8 cellular contexts compared by ENCODE assay signal in the genomic region with DNA sequence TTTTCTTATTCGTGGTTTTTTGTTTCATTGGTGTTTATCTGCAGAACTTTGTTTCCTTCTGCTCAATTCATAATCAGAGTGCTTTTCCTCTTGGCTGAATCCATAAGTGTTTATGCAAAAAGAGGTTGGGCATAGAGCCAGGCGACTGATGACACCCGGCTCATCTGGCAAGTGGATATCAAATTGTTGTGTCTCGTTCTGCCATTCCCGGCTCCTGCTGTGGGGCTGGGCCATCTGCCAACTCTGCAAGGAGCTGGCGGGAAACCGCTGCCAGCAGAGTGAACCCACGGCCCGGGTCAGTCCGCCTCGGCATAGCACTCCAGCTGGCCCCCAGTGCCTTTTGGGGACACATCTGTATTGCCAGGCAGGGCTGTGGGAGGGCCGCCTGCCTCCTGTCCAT.
DNase-seq lines count a peak whose midpoint lies in the region; FAIRE-seq and TF ChIP-seq lines count a peak whose summit lies in the region.
"Not testable (repeated sequence)": the region's sequence is repeated elsewhere in the genome, so short reads cannot be mapped to it uniquely, and the experiment has no call there.

No MANE protein-coding gene starts in this region.

- peak overlapping the region in 1 of 2 donors; percentile 24 for H3K27ac ChIP-seq in small intestine (ENCODE audit: low read depth in 1 of 2, low read length in 1 of 2)

- H3K4me3 ChIP-seq in cardiac fibroblast (replicated peaks in 1 of 2; ENCODE audit: low read depth in 2 of 2, low read length in 2 of 2); small intestine (ENCODE audit: low read depth in 1 of 2, low read length in 2 of 2): not testable (repeated sequence)

- intact Hi-C loops in cardiac septum (cut with DNase I): not testable (repeated sequence)

- not testable (repeated sequence) for H3K4me1 ChIP-seq in small intestine (ENCODE audit: control insufficient read depth in 2 of 2, insufficient read depth in 1 of 2, low read depth in 1 of 2, low read length in 1 of 2)

- H3K27me3 ChIP-seq in small intestine (ENCODE audit: control insufficient read depth in 2 of 2, insufficient read depth in 2 of 2, low read length in 2 of 2): not testable (repeated sequence)

- not testable (repeated sequence) for FAIRE-seq in small intestine (lab: Jason Lieb, UNC)

- not testable (repeated sequence) for H3K9me3 ChIP-seq in small intestine (ENCODE audit: control insufficient read depth, low read depth)

- WGBS in small intestine, 3 donors: 57 to 74% (median 63%) methylated on average over 12 of the region's 12 CpGs

- DNase-seq in AG08396 (ENCODE audit: low spot score): peak; percentile 18
- DNase-seq in HCEC 1CT: peak; percentile 23
- peak; percentile 98 for DNase-seq in NCI-H2029 (lab: John Stamatoyannopoulos, UW)
- DNase-seq in NCI-H774 (lab: John Stamatoyannopoulos, UW): peak; percentile 22
- peak; percentile 43 to 92 for DNase-seq in cardiac fibroblast (ENCODE audit: low read depth in 2 of 2)
- DNase-seq in cardiac septum (ENCODE audit: low spot score): peak; percentile 83
- DNase-seq in midbrain (lab: John Stamatoyannopoulos, UW): peak; percentile 35
- peak; percentile 9 for DNase-seq in small intestine

- H3K36me3 ChIP-seq in small intestine (ENCODE audit: control insufficient read depth in 2 of 2, insufficient read depth in 2 of 2, low read length in 2 of 2): not testable (repeated sequence)

- not testable (repeated sequence) for TF ChIP-seq CTCF in cardiac fibroblast (IDR thresholded peaks at IDR 0.05; ENCODE audit: low read depth, low read length)

Comparison
In these comparisons a context has a peak if more than half of its experiments do, and no peak if none do; other contexts are left out.
1. DNase-seq: peak in every context shown above with its lines; median percentile 98 in NCI-H2029; 83 in cardiac septum; 68 in cardiac fibroblast; 35 in midbrain; 23 in HCEC 1CT; 22 in NCI-H774; 18 in AG08396; 9 in small intestine.